ENCODE assay signal across 8 cellular contexts in genomic region chr2:200703132-200703925, GRCh38.
DNase-seq lines count a peak whose midpoint lies in the region; ATAC-seq and TF ChIP-seq lines count a peak whose summit lies in the region.

No MANE protein-coding gene starts in this region.

- peak; percentile 60; the same call in 2 of the 3 replicates for ATAC-seq in RWPE2 (ENCODE audit: low read depth)
- peak; percentile 73 for ATAC-seq in lung (ENCODE audit: insufficient read depth, low FRiP score)
- no peak for ATAC-seq in HG02588 (IDR thresholded peaks at IDR 0.05; ENCODE audit: unreplicated experiment)

- H3K4me3 ChIP-seq in RWPE2 (ENCODE audit: severe bottlenecking): no peak overlapping the region
- H3K4me3 ChIP-seq in lung: no peak overlapping the region

- DNase-seq in activated CD4-positive, alpha-beta T cell treated with anti-CD3 and anti-CD28 coated beads for 24 hours (ENCODE audit: low read depth in 2 of 2): peak; percentile 4 to 18
- no peak for DNase-seq in activated CD4-positive, alpha-beta T cell treated with anti-CD3 and anti-CD28 coated beads, Interleukin-2, amount 50 U/mL, for 4 hours
- DNase-seq in KBM-7 (peak; percentile 70), RWPE2 (ENCODE audit: low spot score) (no peak), cerebellum (ENCODE audit: low spot score) (peak; percentile 5), lung (ENCODE audit: low spot score) (peak; percentile 43), T1000 (lab: John Stamatoyannopoulos, UW) (no peak)

- H3K36me3 ChIP-seq in RWPE2 (ENCODE audit: low read depth) (no peaks in the 10 kb centered on the region), lung (ENCODE audit: control insufficient read depth in 2 of 2, insufficient read depth in 2 of 2, low read length in 2 of 2) (no peaks in the 10 kb centered on the region)

- no peaks in the 10 kb centered on the region for H3K9me3 ChIP-seq in RWPE2 (ENCODE audit: severe bottlenecking)
- H3K9me3 ChIP-seq in lung (ENCODE audit: control insufficient read depth in 2 of 2, insufficient read depth in 1 of 2, low read length in 1 of 2): no peaks in the 10 kb centered on the region

- in situ Hi-C loops in KBM-7 (cut with MboI; ENCODE audit: low pct_unique_long_range_greater_than_20kb, low sequenced_read_pairs): loop anchor here (25.0 kb wide), 2 partner anchors 459 to 716 kb away; no protein-coding TSS in a partner anchor

- whole genome bisulfite sequencing in lung, 2 donors: 43 to 45% methylated on average over 6 of the region's 6 CpGs

- TF ChIP-seq CTCF in RWPE2 (IDR thresholded peaks at IDR 0.05; ENCODE audit: poor library complexity, severe bottlenecking) (peak; percentile 83), lung (IDR thresholded peaks at IDR 0.05; ENCODE audit: control extremely low read depth, extremely low read depth) (peak; percentile 34)

- H3K27me3 ChIP-seq in RWPE2 (ENCODE audit: insufficient read depth, poor library complexity, severe bottlenecking) (no peaks in the 10 kb centered on the region), lung (ENCODE audit: control insufficient read depth, insufficient read depth) (no peaks in the 10 kb centered on the region)

- no peaks in the 10 kb centered on the region for H3K4me1 ChIP-seq in RWPE2 (ENCODE audit: insufficient read depth, poor library complexity, severe bottlenecking)
- H3K4me1 ChIP-seq in lung (ENCODE audit: control insufficient read depth in 2 of 2, insufficient read depth in 2 of 2, low read length in 2 of 2): no peaks in the 10 kb centered on the region

- H3K27ac ChIP-seq in RWPE2 (ENCODE audit: poor library complexity, severe bottlenecking): no peak overlapping the region
- no peak overlapping the region for H3K27ac ChIP-seq in lung (ENCODE audit: low read depth in 1 of 2, low read length in 1 of 2)

Comparison
In these comparisons a context has a peak if more than half of its experiments do, and no peak if none do; other contexts are left out.
1. DNase-seq: peak in activated CD4-positive, alpha-beta T cell treated with anti-CD3 and anti-CD28 coated beads for 24 hours (2 of 2), KBM-7 (single experiment), cerebellum (single experiment) and lung (single experiment); none in activated CD4-positive, alpha-beta T cell treated with anti-CD3 and anti-CD28 coated beads, Interleukin-2, amount 50 U/mL, for 4 hours (0 of 2), RWPE2 (single experiment) and T1000 (single experiment).